Comparison of ENCODE assay signal across 10 cellular contexts in genomic region chr17:1460233-1460632, GRCh38. TPM values are rescaled to one million over a fixed set of nuclear protein-coding genes. Genes with fewer than 3 reads are reported as not detected.
DNase-seq lines count a peak whose midpoint lies in the region; ATAC-seq, FAIRE-seq and TF ChIP-seq lines count a peak whose summit lies in the region.
"Had no signal": no experiment of that assay in that cellular context is flagged by ENCODE, and none has a peak within 500 bp of the region (broad histone marks: within the 10 kb centered on the region; RNA-seq: fewer than 3 reads in every experiment).

No MANE protein-coding gene starts in this region.

- no peak for FAIRE-seq in bronchial epithelial cell (lab: Jason Lieb, UNC)

- no peak for TF ChIP-seq EP300 in tibial nerve (IDR thresholded peaks at IDR 0.05)

- peaks cover 3% of the 10 kb centered on the region for H3K36me3 ChIP-seq in bronchial epithelial cell (ENCODE audit: control insufficient read depth, insufficient read depth, low read length)
- H3K36me3 ChIP-seq in tibial nerve = peaks cover 0 to 40% (median 0%) of the 10 kb centered on the region in 3 donors

- peaks cover 0 to 37% (median 11%) of the 10 kb centered on the region in 4 donors for H3K4me1 ChIP-seq in tibial nerve

- H3K4me3 ChIP-seq in bronchial epithelial cell (ENCODE audit: low read depth, low read length) (no peak overlapping the region), tibial nerve (no peak overlapping the region)

- no peak overlapping the region for H3K4me3 Mint-ChIP-seq in HFFc6

- H3K36me3 Mint-ChIP-seq in HFFc6 (ENCODE audit: low read depth) = peaks cover 33% of the 10 kb centered on the region

- ATAC-seq in HG02642 (IDR thresholded peaks at IDR 0.05; ENCODE audit: poor library complexity, unreplicated experiment) (no peak), GM21381 (IDR thresholded peaks at IDR 0.05; ENCODE audit: unreplicated experiment) (no peak)

- H3K9me3 Mint-ChIP-seq in HFFc6 = peaks cover 11% of the 10 kb centered on the region

- no peak for TF ChIP-seq CTCF in HFFc6 (IDR thresholded peaks at IDR 0.05)
- TF ChIP-seq CTCF in bronchial epithelial cell (IDR thresholded peaks at IDR 0.05; ENCODE audit: insufficient read depth, low read length, severe bottlenecking) = no peak
- TF ChIP-seq CTCF in tibial nerve (IDR thresholded peaks at IDR 0.05) = no peak

- H3K9me3 ChIP-seq in tibial nerve = no peaks in the 10 kb centered on the region

- peaks cover 11% of the 10 kb centered on the region; the same call in 1 of the 2 replicates for H3K27me3 Mint-ChIP-seq in HFFc6 (ENCODE audit: insufficient read depth)

- 37 to 40% methylated on average over 3 to 6 of the region's 6 CpGs for WGBS in tibial nerve, 2 donors

- DNase-seq in HFFc6 (peak; percentile 29), bronchial epithelial cell (ENCODE audit: low read depth) (peak; percentile 41), kidney tubule cell (ENCODE audit: low spot score) (peak; percentile 89), tibial nerve (ENCODE audit: low spot score in 2 of 2) (no peak), NCI-H1092 treated with DMSO at 0.1 percent for 48 hours (lab: John Stamatoyannopoulos, UW) (no peak), HPDE6-E6E7 (ENCODE audit: extremely low spot score) (no peak)
- DNase-seq: activated T-cell treated with anti-CD3 and anti-CD28 coated beads, Interleukin-2, amount 50 U/mL, for 1 hour; stimulated activated CD4-positive, alpha-beta T cell treated with anti-CD3 and anti-CD28 coated beads, Interleukin-15, amount 100 ng/mL, for 24 hours had no signal

- H3K27ac Mint-ChIP-seq in HFFc6 = peak overlapping the region; percentile 9; the same call in 1 of the 2 replicates

- H3K4me1 Mint-ChIP-seq in HFFc6 (ENCODE audit: low read depth) = peaks cover 35% of the 10 kb centered on the region

- H3K27me3 ChIP-seq in bronchial epithelial cell (ENCODE audit: control insufficient read depth, insufficient read depth, low read length) = no peaks in the 10 kb centered on the region
- no peaks in the 10 kb centered on the region for H3K27me3 ChIP-seq in tibial nerve

- peak overlapping the region in 3 of 4 donors; percentile 51 to 57 (median 51) for H3K27ac ChIP-seq in tibial nerve

- TF ChIP-seq POLR2A in tibial nerve (IDR thresholded peaks at IDR 0.05) = no peak

RNA-seq across cellular contexts. Expression of gene CRK, which starts 4.2 kb away (rescaled TPM):
- 10 to 100 TPM; 71.1 to 83.1 (median 77.5) TPM for total RNA-seq in HFFc6 (2021; fragmentation: NEBNext Ultra II Directional; extraction: Animal tissue kit (Norgen Biotek cat#: 25700))
- total RNA-seq in bronchial epithelial cell (131 and 152 TPM in 2 replicates), tibial nerve (10 to 100 TPM; 65.1 to 72.0 (median 70.0) TPM)

RNA-seq across cellular contexts. Expression of gene MYO1C, which starts 32.3 kb away (rescaled TPM):
- total RNA-seq in HFFc6 (2021; fragmentation: NEBNext Ultra II Directional; extraction: Animal tissue kit (Norgen Biotek cat#: 25700)) = 100 to 1,000 TPM; 310 to 400 (median 328) TPM
- 80.3 and 90.5 TPM in 2 replicates for total RNA-seq in bronchial epithelial cell
- 100 to 1,000 TPM; 184 to 305 (median 226) TPM for total RNA-seq in tibial nerve

RNA-seq across cellular contexts. Expression of gene INPP5K, which starts 56.2 kb away (rescaled TPM):
- total RNA-seq in HFFc6 (2021; fragmentation: NEBNext Ultra II Directional; extraction: Animal tissue kit (Norgen Biotek cat#: 25700)) = 10 to 100 TPM; 18.2 to 23.5 (median 20.3) TPM
- total RNA-seq in bronchial epithelial cell (20.1 and 31.6 TPM in 2 replicates), tibial nerve (100 to 1,000 TPM in 2 of 4 donors, 10 to 100 TPM in 2; 67.9 to 110 (median 95.2) TPM)

Comparison
In these comparisons a context has a peak if more than half of its experiments do, and no peak if none do; other contexts are left out.
1. DNase-seq: peak in HFFc6 (single experiment), bronchial epithelial cell (single experiment) and kidney tubule cell (single experiment); none in tibial nerve (0 of 2), NCI-H1092 treated with DMSO at 0.1 percent for 48 hours (single experiment) and HPDE6-E6E7 (single experiment).